1 cellular context compared by ENCODE assay signal in the genomic region with DNA sequence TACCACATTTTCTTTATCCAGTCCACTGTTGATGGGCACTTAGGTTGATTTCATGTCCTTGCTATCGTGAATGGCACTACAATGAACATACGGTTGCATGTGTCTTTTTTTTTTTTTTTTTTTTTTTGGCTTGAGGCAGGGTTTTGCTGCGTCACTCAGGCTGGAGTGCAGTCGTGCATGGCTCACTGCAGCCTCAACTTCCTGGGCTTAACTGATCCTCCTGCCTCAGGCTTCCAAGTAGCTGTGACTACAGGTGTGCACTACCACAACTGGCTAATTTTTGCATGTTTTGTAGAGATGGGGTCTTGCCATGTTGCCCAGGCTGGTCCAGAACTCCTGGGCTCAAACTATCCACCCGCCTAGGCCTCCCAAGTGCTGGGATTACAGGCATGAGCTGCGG.
TF ChIP-seq lines count a peak whose summit lies in the region.

No MANE protein-coding gene starts in this region.

TF ChIP-seq in H1, 55 proteins besides CTCF, POLR2A, EP300 and RAD21:
- TF ChIP-seq CHD2 (IDR thresholded peaks at IDR 0.05; ENCODE audit: low read length) = no peak
- no peak for TF ChIP-seq TAF1 (IDR thresholded peaks at IDR 0.05; ENCODE audit: low read depth, low read length)
